ENCODE assay signal across 21 cellular contexts in the genomic region with DNA sequence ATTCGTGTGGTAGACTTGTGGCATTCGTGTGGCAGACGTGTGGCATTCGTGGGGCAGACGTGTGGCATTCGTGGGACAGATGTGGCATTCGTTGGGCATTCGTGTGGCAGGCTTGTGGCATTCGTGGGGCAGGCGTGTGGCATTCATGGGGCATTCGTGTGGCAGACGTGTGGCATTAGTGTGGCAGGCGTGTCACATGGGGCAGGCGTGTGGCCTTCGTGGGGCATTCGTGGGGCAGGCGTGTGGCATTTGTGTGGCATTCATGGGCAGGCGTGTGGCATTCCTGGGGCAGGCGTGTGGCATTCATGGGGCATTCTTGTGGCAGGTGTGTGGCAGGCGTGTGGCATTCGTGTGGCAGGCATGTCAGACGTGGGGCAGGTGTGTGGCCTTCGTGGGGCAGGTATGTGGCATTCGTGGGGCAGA.
DNase-seq lines count a peak whose midpoint lies in the region; ATAC-seq and TF ChIP-seq lines count a peak whose summit lies in the region.
"Had no signal": no experiment of that assay in that cellular context is flagged by ENCODE, and none has a peak within 500 bp of the region (broad histone marks: within the 10 kb centered on the region; RNA-seq: fewer than 3 reads in every experiment).

No MANE protein-coding gene starts in this region.

- peak overlapping the region; percentile 91 for H3K27ac ChIP-seq in RWPE1
- H3K27ac ChIP-seq: breast epithelium, esophagus muscularis mucosa, HL-60, KMS-11, neutrophil, PC-9, right atrium auricular region, SK-N-MC, testis had no signal

- peaks cover 83% of the 10 kb centered on the region for H3K36me3 Mint-ChIP-seq in activated naive CD4-positive, alpha-beta T cell treated with anti-CD3 and anti-CD28 coated beads, Interleukin-2, amount 10 ng/mL, durations not matched to agents 7 days and 5 days
- peaks cover 52% of the 10 kb centered on the region for H3K36me3 Mint-ChIP-seq in endothelial cell (ENCODE audit: low read depth, unreplicated experiment)
- H3K36me3 Mint-ChIP-seq in stimulated activated effector memory CD8-positive, alpha-beta T cell treated with anti-CD3 and anti-CD28 coated beads, Interleukin-12 subunit alpha, Interleukin-12 subunit beta, amount 100 ng/mL, for 72 hours: peaks cover 67% of the 10 kb centered on the region

- peaks cover 35% of the 10 kb centered on the region for H3K9me3 Mint-ChIP-seq in activated naive CD4-positive, alpha-beta T cell treated with anti-CD3 and anti-CD28 coated beads, Interleukin-2, amount 10 ng/mL, durations not matched to agents 7 days and 5 days
- peaks cover 4% of the 10 kb centered on the region for H3K9me3 Mint-ChIP-seq in endothelial cell (ENCODE audit: unreplicated experiment)
- peaks cover 8% of the 10 kb centered on the region for H3K9me3 Mint-ChIP-seq in stimulated activated effector memory CD8-positive, alpha-beta T cell treated with anti-CD3 and anti-CD28 coated beads, Interleukin-12 subunit alpha, Interleukin-12 subunit beta, amount 100 ng/mL, for 72 hours

- CTCF ChIA-PET in activated naive CD4-positive, alpha-beta T cell treated with anti-CD3 and anti-CD28 coated beads, Interleukin-2, amount 10 ng/mL, durations not matched to agents 7 days and 5 days (lab: Charles Lee): no interaction called here
- CTCF ChIA-PET in RWPE1 (lab: Yijun Ruan, JAX): no interaction called here

- TF ChIP-seq CTCF in RWPE1 (conservative IDR thresholded peaks at IDR 0.05; ENCODE audit: low read depth) (no peak), endothelial cell (IDR thresholded peaks at IDR 0.05; ENCODE audit: unreplicated experiment) (no peak)

- POLR2A ChIA-PET in RWPE1 (lab: Yijun Ruan, JAX; ENCODE audit: low non-redundant PET): no interaction called here

- no peaks in the 10 kb centered on the region for H3K27me3 Mint-ChIP-seq in activated naive CD4-positive, alpha-beta T cell treated with anti-CD3 and anti-CD28 coated beads, Interleukin-2, amount 10 ng/mL, durations not matched to agents 7 days and 5 days
- H3K27me3 Mint-ChIP-seq in endothelial cell (ENCODE audit: unreplicated experiment): peaks cover 11% of the 10 kb centered on the region
- H3K27me3 Mint-ChIP-seq: activated naive CD8-positive, alpha-beta T cell treated with anti-CD3 and anti-CD28 coated beads, Interleukin-2, amount 10 ng/mL, durations not matched to agents 7 days and 5 days had no signal

- H3K4me3 Mint-ChIP-seq in activated naive CD4-positive, alpha-beta T cell treated with anti-CD3 and anti-CD28 coated beads, Interleukin-2, amount 10 ng/mL, durations not matched to agents 7 days and 5 days: no peak overlapping the region
- peak overlapping the region; percentile 59 for H3K4me3 Mint-ChIP-seq in endothelial cell (ENCODE audit: unreplicated experiment)
- no peak overlapping the region for H3K4me3 Mint-ChIP-seq in stimulated activated effector memory CD8-positive, alpha-beta T cell treated with anti-CD3 and anti-CD28 coated beads, Interleukin-12 subunit alpha, Interleukin-12 subunit beta, amount 100 ng/mL, for 72 hours
- H3K4me3 Mint-ChIP-seq: activated naive CD8-positive, alpha-beta T cell treated with anti-CD3 and anti-CD28 coated beads, Interleukin-2, amount 10 ng/mL, durations not matched to agents 7 days and 5 days had no signal

- peaks cover 31% of the 10 kb centered on the region for H3K4me1 Mint-ChIP-seq in activated naive CD4-positive, alpha-beta T cell treated with anti-CD3 and anti-CD28 coated beads, Interleukin-2, amount 10 ng/mL, durations not matched to agents 7 days and 5 days
- peaks cover 18% of the 10 kb centered on the region for H3K4me1 Mint-ChIP-seq in endothelial cell (ENCODE audit: unreplicated experiment)
- peaks cover 60% of the 10 kb centered on the region for H3K4me1 Mint-ChIP-seq in stimulated activated effector memory CD8-positive, alpha-beta T cell treated with anti-CD3 and anti-CD28 coated beads, Interleukin-12 subunit alpha, Interleukin-12 subunit beta, amount 100 ng/mL, for 72 hours

- no peak for DNase-seq in activated naive CD4-positive, alpha-beta T cell treated with anti-CD3 and anti-CD28 coated beads, Interleukin-2, amount 10 ng/mL, durations not matched to agents 7 days and 5 days
- no peak for DNase-seq in activated naive CD4-positive, alpha-beta T cell treated with Interleukin-2 at 50 U/mL for 16 hours
- DNase-seq in RWPE1 (ENCODE audit: low spot score) (no peak), endothelial cell (ENCODE audit: low spot score) (no peak), kidney glomerular epithelial cell (lab: John Stamatoyannopoulos, UW) (no peak), mucosa of gallbladder (ENCODE audit: low spot score) (no peak), NOMO-1 (lab: John Stamatoyannopoulos, UW; ENCODE audit: unreplicated experiment in 2 of 2) (no peak)
- no peak for DNase-seq in stimulated activated effector memory CD8-positive, alpha-beta T cell treated with anti-CD3 and anti-CD28 coated beads, Interleukin-12 subunit alpha, Interleukin-12 subunit beta, amount 100 ng/mL, for 72 hours (ENCODE audit: low spot score in 2 of 2)
- DNase-seq: activated naive CD8-positive, alpha-beta T cell treated with anti-CD3 and anti-CD28 coated beads, Interleukin-2, amount 10 ng/mL, durations not matched to agents 7 days and 5 days; dorsolateral prefrontal cortex; NCI-H1092; NCI-H526 treated with DMSO at 0.1 percent for 48 hours; PC-9; testis had no signal

- H3K27ac Mint-ChIP-seq in activated naive CD4-positive, alpha-beta T cell treated with anti-CD3 and anti-CD28 coated beads, Interleukin-2, amount 10 ng/mL, durations not matched to agents 7 days and 5 days: peak overlapping the region; percentile 76
- H3K27ac Mint-ChIP-seq in endothelial cell (ENCODE audit: unreplicated experiment): peak overlapping the region; percentile 32
- peak overlapping the region; percentile 93 for H3K27ac Mint-ChIP-seq in stimulated activated effector memory CD8-positive, alpha-beta T cell treated with anti-CD3 and anti-CD28 coated beads, Interleukin-12 subunit alpha, Interleukin-12 subunit beta, amount 100 ng/mL, for 72 hours
- H3K27ac Mint-ChIP-seq: activated naive CD8-positive, alpha-beta T cell treated with anti-CD3 and anti-CD28 coated beads, Interleukin-2, amount 10 ng/mL, durations not matched to agents 7 days and 5 days had no signal

- ATAC-seq in stimulated activated effector memory CD8-positive, alpha-beta T cell treated with anti-CD3 and anti-CD28 coated beads, Interleukin-12 subunit alpha, Interleukin-12 subunit beta, amount 100 ng/mL, for 72 hours: no peak

Comparison
In these comparisons a context has a peak if more than half of its experiments do, and no peak if none do; other contexts are left out.
1. H3K27ac Mint-ChIP-seq: peak in every context shown above with its lines; median percentile 93 in stimulated activated effector memory CD8-positive, alpha-beta T cell treated with anti-CD3 and anti-CD28 coated beads, Interleukin-12 subunit alpha, Interleukin-12 subunit beta, amount 100 ng/mL, for 72 hours; 76 in activated naive CD4-positive, alpha-beta T cell treated with anti-CD3 and anti-CD28 coated beads, Interleukin-2, amount 10 ng/mL, durations not matched to agents 7 days and 5 days; 32 in endothelial cell.